22 cellular contexts compared by ENCODE assay signal in genomic region chr10:28581916-28582315, GRCh38. TPM values are rescaled to one million over a fixed set of nuclear protein-coding genes. Genes with fewer than 3 reads are reported as not detected.
DNase-seq lines count a peak whose midpoint lies in the region; ATAC-seq and TF ChIP-seq lines count a peak whose summit lies in the region.
"Had no signal": no experiment of that assay in that cellular context is flagged by ENCODE, and none has a peak within 500 bp of the region (broad histone marks: within the 10 kb centered on the region; RNA-seq: fewer than 3 reads in every experiment).

No MANE protein-coding gene starts in this region.

- ATAC-seq in HG02870 (IDR thresholded peaks at IDR 0.05; ENCODE audit: unreplicated experiment) = no peak

- H3K9ac ChIP-seq in mesendoderm (ENCODE audit: low read length) = no peak overlapping the region
- H3K9ac ChIP-seq: BLaER1 had no signal

- DNase-seq in activated naive CD4-positive, alpha-beta T cell treated with anti-CD3 and anti-CD28 coated beads for 36 hours = no peak
- DNase-seq in activated T-helper 1 cell treated with anti-CD3 and anti-CD28 coated beads, Interleukin-12 subunit alpha, Interleukin-12 subunit beta, Interleukin-2, Interleukin-4 antibody, amounts not matched to agents 30 ng/mL and 10 ng/mL and 1 ng/mL, durations not matched to agents 14 hours and 24 hours and 36 hours (ENCODE audit: low spot score) = no peak
- DNase-seq in mesendoderm = peak; percentile 25
- no peak for DNase-seq in testis
- no peak for DNase-seq in dorsolateral prefrontal cortex
- no peak for DNase-seq in substantia nigra (lab: John Stamatoyannopoulos, UW)
- DNase-seq: ACHN; activated CD4-positive, alpha-beta T cell treated with anti-CD3 and anti-CD28 coated beads, Interleukin-2, amount 50 U/mL, for 48 hours; colonic mucosa; endodermal cell; kidney glomerular epithelial cell; NCI-H1092; NCI-H2081 treated with DMSO at 0.1 percent for 48 hours; PC-9; SHP77 treated with DMSO at 0.1 percent for 48 hours; stimulated activated CD4-positive, alpha-beta T cell treated with anti-CD3 and anti-CD28 coated beads, Interleukin-12 subunit alpha, Interleukin-12 subunit beta, amount 100 ng/mL, for 4 hours; T-helper 1 cell had no signal

- no CpG with 5 or more reads among the region's 2 CpGs for WGBS in mesendoderm (ENCODE audit: extremely low coverage, insufficient coverage, low lambda C conversion rate)
- 68% methylated on average over 2 of the region's 2 CpGs for WGBS in testis, 2 donors

- no peak overlapping the region for H2AK5ac ChIP-seq in mesendoderm (ENCODE audit: low read length)

- peaks cover 78% of the 10 kb centered on the region for H3K4me1 Mint-ChIP-seq in activated naive CD4-positive, alpha-beta T cell treated with anti-CD3 and anti-CD28 coated beads, Interleukin-2, amount 50 U/mL, for 24 hours
- peaks cover 52% of the 10 kb centered on the region for H3K4me1 Mint-ChIP-seq in activated naive CD4-positive, alpha-beta T cell treated with anti-CD3 and anti-CD28 coated beads for 36 hours (ENCODE audit: low read depth)
- peaks cover 62% of the 10 kb centered on the region for H3K4me1 Mint-ChIP-seq in activated T-helper 1 cell treated with anti-CD3 and anti-CD28 coated beads, Interleukin-12 subunit alpha, Interleukin-12 subunit beta, Interleukin-2, Interleukin-4 antibody, amounts not matched to agents 30 ng/mL and 10 ng/mL and 1 ng/mL, durations not matched to agents 14 hours and 24 hours and 36 hours (ENCODE audit: low read depth)

- H3K79me2 ChIP-seq in mesendoderm (ENCODE audit: control insufficient read depth, insufficient read depth, low read length) = peaks cover 58% of the 10 kb centered on the region

- no peak overlapping the region for H3K18ac ChIP-seq in mesendoderm (ENCODE audit: low read length)

- TF ChIP-seq POLR2A in testis (IDR thresholded peaks at IDR 0.05) = no peak

- H3K4ac ChIP-seq in mesendoderm (ENCODE audit: low read depth, low read length) = no peak overlapping the region

- H3K79me1 ChIP-seq in mesendoderm (ENCODE audit: low read length) = peaks cover 12% of the 10 kb centered on the region

- H3K36me3 Mint-ChIP-seq in activated naive CD4-positive, alpha-beta T cell treated with anti-CD3 and anti-CD28 coated beads, Interleukin-2, amount 50 U/mL, for 24 hours = peaks cover 24% of the 10 kb centered on the region
- peaks cover 38% of the 10 kb centered on the region for H3K36me3 Mint-ChIP-seq in activated naive CD4-positive, alpha-beta T cell treated with anti-CD3 and anti-CD28 coated beads for 36 hours (ENCODE audit: low read depth)
- peaks cover 38% of the 10 kb centered on the region for H3K36me3 Mint-ChIP-seq in activated T-helper 1 cell treated with anti-CD3 and anti-CD28 coated beads, Interleukin-12 subunit alpha, Interleukin-12 subunit beta, Interleukin-2, Interleukin-4 antibody, amounts not matched to agents 30 ng/mL and 10 ng/mL and 1 ng/mL, durations not matched to agents 14 hours and 24 hours and 36 hours (ENCODE audit: low read depth)

- H4K5ac ChIP-seq in mesendoderm (ENCODE audit: low read length) = no peak overlapping the region

- no peak overlapping the region for H3K23ac ChIP-seq in mesendoderm (ENCODE audit: low read length)

- no peaks in the 10 kb centered on the region for H3K27me3 Mint-ChIP-seq in activated naive CD4-positive, alpha-beta T cell treated with anti-CD3 and anti-CD28 coated beads, Interleukin-2, amount 50 U/mL, for 24 hours
- H3K27me3 Mint-ChIP-seq in activated naive CD4-positive, alpha-beta T cell treated with anti-CD3 and anti-CD28 coated beads for 36 hours (ENCODE audit: low read depth) = no peaks in the 10 kb centered on the region
- no peaks in the 10 kb centered on the region for H3K27me3 Mint-ChIP-seq in activated T-helper 1 cell treated with anti-CD3 and anti-CD28 coated beads, Interleukin-12 subunit alpha, Interleukin-12 subunit beta, Interleukin-2, Interleukin-4 antibody, amounts not matched to agents 30 ng/mL and 10 ng/mL and 1 ng/mL, durations not matched to agents 14 hours and 24 hours and 36 hours (ENCODE audit: insufficient read depth)
- H3K27me3 Mint-ChIP-seq: brain had no signal

- H3K4me3 Mint-ChIP-seq in activated naive CD4-positive, alpha-beta T cell treated with anti-CD3 and anti-CD28 coated beads, Interleukin-2, amount 50 U/mL, for 24 hours = peak overlapping the region; percentile 16
- H3K4me3 Mint-ChIP-seq in activated naive CD4-positive, alpha-beta T cell treated with anti-CD3 and anti-CD28 coated beads for 36 hours = no peak overlapping the region
- no peak overlapping the region for H3K4me3 Mint-ChIP-seq in activated T-helper 1 cell treated with anti-CD3 and anti-CD28 coated beads, Interleukin-12 subunit alpha, Interleukin-12 subunit beta, Interleukin-2, Interleukin-4 antibody, amounts not matched to agents 30 ng/mL and 10 ng/mL and 1 ng/mL, durations not matched to agents 14 hours and 24 hours and 36 hours
- H3K4me3 Mint-ChIP-seq: brain, endodermal cell had no signal

- H3K4me3 ChIP-seq in mesendoderm (ENCODE audit: low read length) = no peak overlapping the region
- no peak overlapping the region for H3K4me3 ChIP-seq in testis
- H3K4me3 ChIP-seq in dorsolateral prefrontal cortex = no peak overlapping the region
- H3K4me3 ChIP-seq: BLaER1, colonic mucosa, PC-9, right atrium auricular region had no signal

- H3K36me3 ChIP-seq in mesendoderm (ENCODE audit: control insufficient read depth, insufficient read depth, low read length) (no peaks in the 10 kb centered on the region), testis (ENCODE audit: low read depth, missing control alignments) (no peaks in the 10 kb centered on the region)
- H3K36me3 ChIP-seq: colonic mucosa had no signal

- CTCF ChIA-PET in activated naive CD4-positive, alpha-beta T cell treated with anti-CD3 and anti-CD28 coated beads for 36 hours (lab: Charles Lee) = interaction anchor here (0.8 kb wide), 1 partner anchor 151 kb away, joined by 3 read pairs; no protein-coding TSS in a partner anchor

- no peak overlapping the region for H2BK5ac ChIP-seq in mesendoderm (ENCODE audit: low read length)

- no peak overlapping the region for H2BK120ac ChIP-seq in mesendoderm (ENCODE audit: low read depth, low read length)

- H3K4me1 ChIP-seq in mesendoderm (ENCODE audit: control insufficient read depth, low read depth, low read length) (no peaks in the 10 kb centered on the region), testis (peaks cover 43% of the 10 kb centered on the region)
- H3K4me1 ChIP-seq: BLaER1, colonic mucosa had no signal

- H3K27me3 ChIP-seq in mesendoderm (ENCODE audit: insufficient read depth, low read length, poor library complexity) = no peaks in the 10 kb centered on the region
- no peaks in the 10 kb centered on the region for H3K27me3 ChIP-seq in testis
- H3K27me3 ChIP-seq in dorsolateral prefrontal cortex = no peaks in the 10 kb centered on the region
- H3K27me3 ChIP-seq: BLaER1, colonic mucosa, right atrium auricular region had no signal

- TF ChIP-seq CTCF in testis (IDR thresholded peaks at IDR 0.05) = no peak
- TF ChIP-seq CTCF in dorsolateral prefrontal cortex (IDR thresholded peaks at IDR 0.05 in 54 of 56, conservative IDR thresholded peaks at IDR 0.05 in 2 of 56; ENCODE audit: low read depth in 1 of 56, partially characterized antibody in 56 of 56) = no peak

- H3K9me3 Mint-ChIP-seq in activated naive CD4-positive, alpha-beta T cell treated with anti-CD3 and anti-CD28 coated beads, Interleukin-2, amount 50 U/mL, for 24 hours = no peaks in the 10 kb centered on the region
- no peaks in the 10 kb centered on the region for H3K9me3 Mint-ChIP-seq in activated naive CD4-positive, alpha-beta T cell treated with anti-CD3 and anti-CD28 coated beads for 36 hours
- H3K9me3 Mint-ChIP-seq in activated T-helper 1 cell treated with anti-CD3 and anti-CD28 coated beads, Interleukin-12 subunit alpha, Interleukin-12 subunit beta, Interleukin-2, Interleukin-4 antibody, amounts not matched to agents 30 ng/mL and 10 ng/mL and 1 ng/mL, durations not matched to agents 14 hours and 24 hours and 36 hours = no peaks in the 10 kb centered on the region
- H3K9me3 Mint-ChIP-seq: brain, endodermal cell had no signal

- no peak overlapping the region for H4K8ac ChIP-seq in mesendoderm (ENCODE audit: low read depth, low read length)

- no peak overlapping the region for H3K4me2 ChIP-seq in mesendoderm (ENCODE audit: low read length)
- H3K4me2 ChIP-seq: BLaER1, PC-9 had no signal

- H3K27ac Mint-ChIP-seq in activated naive CD4-positive, alpha-beta T cell treated with anti-CD3 and anti-CD28 coated beads, Interleukin-2, amount 50 U/mL, for 24 hours = peak overlapping the region; percentile 64
- no peak overlapping the region for H3K27ac Mint-ChIP-seq in activated naive CD4-positive, alpha-beta T cell treated with anti-CD3 and anti-CD28 coated beads for 36 hours
- H3K27ac Mint-ChIP-seq in activated T-helper 1 cell treated with anti-CD3 and anti-CD28 coated beads, Interleukin-12 subunit alpha, Interleukin-12 subunit beta, Interleukin-2, Interleukin-4 antibody, amounts not matched to agents 30 ng/mL and 10 ng/mL and 1 ng/mL, durations not matched to agents 14 hours and 24 hours and 36 hours = peak overlapping the region; percentile 63
- H3K27ac Mint-ChIP-seq: endodermal cell had no signal

- H3K56ac ChIP-seq in mesendoderm (ENCODE audit: low read length) = no peak overlapping the region

- H2BK15ac ChIP-seq in mesendoderm (replicated peaks; ENCODE audit: low read depth) = no peak overlapping the region

- no peak overlapping the region for H3K27ac ChIP-seq in mesendoderm (ENCODE audit: low read depth, low read length)
- peak overlapping the region; percentile 42 to 52 for H3K27ac ChIP-seq in testis
- no peak overlapping the region for H3K27ac ChIP-seq in dorsolateral prefrontal cortex
- H3K27ac ChIP-seq in substantia nigra (ENCODE audit: low read depth, low read length, poor library complexity, severe bottlenecking) = no peak overlapping the region
- H3K27ac ChIP-seq: BLaER1, colonic mucosa, PC-9, right atrium auricular region had no signal

- H3K9me3 ChIP-seq in testis = no peaks in the 10 kb centered on the region
- H3K9me3 ChIP-seq: BLaER1, colonic mucosa, right atrium auricular region had no signal

- intact Hi-C loops in activated naive CD4-positive, alpha-beta T cell treated with anti-CD3 and anti-CD28 coated beads for 36 hours (cut with micrococcal nuclease) = no loop called here
- intact Hi-C loops in activated T-helper 1 cell treated with anti-CD3 and anti-CD28 coated beads, Interleukin-12 subunit alpha, Interleukin-12 subunit beta, Interleukin-2, Interleukin-4 antibody, amounts not matched to agents 30 ng/mL and 10 ng/mL and 1 ng/mL, durations not matched to agents 14 hours and 24 hours and 36 hours (cut with micrococcal nuclease) = loop anchor here (2.0 kb wide), 1 partner anchor 45 kb away; no protein-coding TSS in a partner anchor
- intact Hi-C loops in testis (cut with DNase I; ENCODE audit: low total_unique reads) = no loop called here
- intact Hi-C loops in dorsolateral prefrontal cortex (cut with DNase I) = no loop called here

RNA-seq across cellular contexts. Expression of gene WAC, which starts 49.0 kb away (rescaled TPM):
- total RNA-seq in activated naive CD4-positive, alpha-beta T cell treated with anti-CD3 and anti-CD28 coated beads for 36 hours = 10 to 100 TPM; 77.1 to 82.9 TPM
- total RNA-seq in activated T-helper 1 cell treated with anti-CD3 and anti-CD28 coated beads, Interleukin-12 subunit alpha, Interleukin-12 subunit beta, Interleukin-2, Interleukin-4 antibody, amounts not matched to agents 30 ng/mL and 10 ng/mL and 1 ng/mL, durations not matched to agents 14 hours and 24 hours and 36 hours = 130 and 135 TPM in 2 replicates
- 121 TPM for polyA plus RNA-seq in mesendoderm (2013, experiment 1 of 2)
- 122 TPM for polyA plus RNA-seq in mesendoderm (2013, experiment 2 of 2)
- total RNA-seq in testis (100 to 1,000 TPM; 166 to 174 TPM), dorsolateral prefrontal cortex (100 to 1,000 TPM; 123 to 241 (median 182) TPM)
- 130 TPM for polyA plus RNA-seq in testis (ENCODE audit: insufficient read depth, low read depth, low replicate concordance)

Comparison
In these comparisons a context has a peak if more than half of its experiments do, and no peak if none do; other contexts are left out.
1. H3K27ac ChIP-seq: peak in testis (2 of 2); none in mesendoderm (single experiment), dorsolateral prefrontal cortex (0 of 59) and substantia nigra (single experiment).